In genomic region chr6:36793913-36794703, GRCh38 we compare ENCODE assay signal across 18 cellular contexts. TPM values are rescaled to one million over a fixed set of nuclear protein-coding genes. Genes with fewer than 3 reads are reported as not detected.
DNase-seq lines count a peak whose midpoint lies in the region; ATAC-seq and TF ChIP-seq lines count a peak whose summit lies in the region.
"Had no signal": no experiment of that assay in that cellular context is flagged by ENCODE, and none has a peak within 500 bp of the region (broad histone marks: within the 10 kb centered on the region; RNA-seq: fewer than 3 reads in every experiment).

No MANE protein-coding gene starts in this region.

- intact Hi-C loops in activated T-helper 1 cell treated with anti-CD3 and anti-CD28 coated beads, Interleukin-12 subunit alpha, Interleukin-12 subunit beta, Interleukin-2, Interleukin-4 antibody, amounts not matched to agents 30 ng/mL and 10 ng/mL and 1 ng/mL, durations not matched to agents 14 hours and 24 hours and 36 hours (cut with micrococcal nuclease), result no loop called here

- no peak overlapping the region for H3K4me3 Mint-ChIP-seq in neural progenitor cell
- no peak overlapping the region for H3K4me3 Mint-ChIP-seq in activated T-cell treated with anti-CD3 and anti-CD28 coated beads, Interleukin-2, amount 50 U/mL, for 24 hours
- no peak overlapping the region for H3K4me3 Mint-ChIP-seq in activated T-helper 1 cell treated with anti-CD3 and anti-CD28 coated beads, Interleukin-12 subunit alpha, Interleukin-12 subunit beta, Interleukin-2, Interleukin-4 antibody, amounts not matched to agents 30 ng/mL and 10 ng/mL and 1 ng/mL, durations not matched to agents 14 hours and 24 hours and 36 hours
- H3K4me3 Mint-ChIP-seq: activated CD8-positive, alpha-beta memory T cell treated with anti-CD3 and anti-CD28 coated beads, Interleukin-2, amount 10 ng/mL, durations not matched to agents 7 days and 5 days; natural killer cell had no signal

- H3K9ac ChIP-seq in neural progenitor cell, result no peak overlapping the region

- no peak for ATAC-seq in GM18520 (IDR thresholded peaks at IDR 0.05; ENCODE audit: unreplicated experiment)
- ATAC-seq: activated CD8-positive, alpha-beta memory T cell treated with anti-CD3 and anti-CD28 coated beads, Interleukin-2, amount 10 ng/mL, durations not matched to agents 7 days and 5 days; gastroesophageal sphincter; left lung; natural killer cell; PC-3 had no signal

- H3K27ac ChIP-seq in ectodermal cell (ENCODE audit: insufficient read depth, low read depth, low read length, poor library complexity, severe bottlenecking) (peak overlapping the region; percentile 51), neural progenitor cell (peak overlapping the region; percentile 70)
- H3K27ac ChIP-seq: cardiac muscle cell, gastroesophageal sphincter, left lung had no signal

- no peaks in the 10 kb centered on the region for H3K36me3 Mint-ChIP-seq in neural progenitor cell
- H3K36me3 Mint-ChIP-seq in activated T-cell treated with anti-CD3 and anti-CD28 coated beads, Interleukin-2, amount 50 U/mL, for 24 hours (ENCODE audit: low read depth), result no peaks in the 10 kb centered on the region
- no peaks in the 10 kb centered on the region for H3K36me3 Mint-ChIP-seq in activated T-helper 1 cell treated with anti-CD3 and anti-CD28 coated beads, Interleukin-12 subunit alpha, Interleukin-12 subunit beta, Interleukin-2, Interleukin-4 antibody, amounts not matched to agents 30 ng/mL and 10 ng/mL and 1 ng/mL, durations not matched to agents 14 hours and 24 hours and 36 hours (ENCODE audit: low read depth)
- H3K36me3 Mint-ChIP-seq: activated CD8-positive, alpha-beta memory T cell treated with anti-CD3 and anti-CD28 coated beads, Interleukin-2, amount 10 ng/mL, durations not matched to agents 7 days and 5 days; natural killer cell had no signal

- 47% methylated on average over 19 of the region's 19 CpGs for WGBS in ectodermal cell, 2 experiments

- peak overlapping the region; percentile 95 for H2AFZ ChIP-seq in neural progenitor cell (replicated peaks)

- H3K4me3 ChIP-seq in ectodermal cell (ENCODE audit: insufficient read depth, low read depth, low read length) (no peak overlapping the region), neural progenitor cell (no peak overlapping the region)
- H3K4me3 ChIP-seq: cardiac muscle cell, gastroesophageal sphincter, left lung had no signal

- H3K36me3 ChIP-seq in ectodermal cell (ENCODE audit: control insufficient read depth, insufficient read depth, low read length), result no peaks in the 10 kb centered on the region
- no peaks in the 10 kb centered on the region for H3K36me3 ChIP-seq in neural progenitor cell
- H3K36me3 ChIP-seq: cardiac muscle cell, gastroesophageal sphincter, left lung had no signal

- TF ChIP-seq CTCF in neural progenitor cell (IDR thresholded peaks at IDR 0.05), result no peak

- peaks cover 15% of the 10 kb centered on the region for H3F3A ChIP-seq in neural progenitor cell (ENCODE audit: low read depth)

- peak in 11 of 14 donors; percentile 13 to 85 (median 54) for DNase-seq in C1 segment of cervical spinal cord (lab: John Stamatoyannopoulos, UW)
- peak; percentile 50 for DNase-seq in NCI-H2227 treated with DMSO at 0.1 percent for 48 hours (lab: John Stamatoyannopoulos, UW)
- DNase-seq in neural progenitor cell (ENCODE audit: low spot score), result peak; percentile 47
- no peak for DNase-seq in activated T-cell treated with anti-CD3 and anti-CD28 coated beads, Interleukin-2, amount 50 U/mL, for 24 hours
- no peak for DNase-seq in activated T-helper 1 cell treated with anti-CD3 and anti-CD28 coated beads, Interleukin-12 subunit alpha, Interleukin-12 subunit beta, Interleukin-2, Interleukin-4 antibody, amounts not matched to agents 30 ng/mL and 10 ng/mL and 1 ng/mL, durations not matched to agents 14 hours and 24 hours and 36 hours (ENCODE audit: low spot score)
- DNase-seq in HuH-7.5 (ENCODE audit: low spot score), result no peak
- DNase-seq: ACHN; activated CD8-positive, alpha-beta memory T cell treated with anti-CD3 and anti-CD28 coated beads, Interleukin-2, amount 10 ng/mL, durations not matched to agents 7 days and 5 days; activated naive CD4-positive, alpha-beta T cell treated with anti-CD3 and anti-CD28 coated beads, Interleukin-2, amount 50 U/mL, for 16 hours; Caco-2; left lung; MV-4-11; natural killer cell; PC-3 had no signal

- H3K27me3 ChIP-seq in ectodermal cell (ENCODE audit: control insufficient read depth, insufficient read depth, low read length, poor library complexity, severe bottlenecking), result no peaks in the 10 kb centered on the region
- no peaks in the 10 kb centered on the region for H3K27me3 ChIP-seq in neural progenitor cell
- H3K27me3 ChIP-seq: cardiac muscle cell had no signal

- peak overlapping the region; percentile 57 for H3K27ac Mint-ChIP-seq in neural progenitor cell
- no peak overlapping the region for H3K27ac Mint-ChIP-seq in activated T-cell treated with anti-CD3 and anti-CD28 coated beads, Interleukin-2, amount 50 U/mL, for 24 hours
- no peak overlapping the region for H3K27ac Mint-ChIP-seq in activated T-helper 1 cell treated with anti-CD3 and anti-CD28 coated beads, Interleukin-12 subunit alpha, Interleukin-12 subunit beta, Interleukin-2, Interleukin-4 antibody, amounts not matched to agents 30 ng/mL and 10 ng/mL and 1 ng/mL, durations not matched to agents 14 hours and 24 hours and 36 hours
- H3K27ac Mint-ChIP-seq: activated CD8-positive, alpha-beta memory T cell treated with anti-CD3 and anti-CD28 coated beads, Interleukin-2, amount 10 ng/mL, durations not matched to agents 7 days and 5 days; natural killer cell had no signal

- H3K79me2 ChIP-seq in neural progenitor cell (ENCODE audit: low read depth), result no peaks in the 10 kb centered on the region

- H3K4me1 Mint-ChIP-seq in neural progenitor cell, result peaks cover 43% of the 10 kb centered on the region
- H3K4me1 Mint-ChIP-seq in activated T-cell treated with anti-CD3 and anti-CD28 coated beads, Interleukin-2, amount 50 U/mL, for 24 hours (ENCODE audit: low read depth), result peaks cover under 1% of the 10 kb centered on the region
- peaks cover 5% of the 10 kb centered on the region for H3K4me1 Mint-ChIP-seq in activated T-helper 1 cell treated with anti-CD3 and anti-CD28 coated beads, Interleukin-12 subunit alpha, Interleukin-12 subunit beta, Interleukin-2, Interleukin-4 antibody, amounts not matched to agents 30 ng/mL and 10 ng/mL and 1 ng/mL, durations not matched to agents 14 hours and 24 hours and 36 hours (ENCODE audit: low read depth)
- H3K4me1 Mint-ChIP-seq: activated CD8-positive, alpha-beta memory T cell treated with anti-CD3 and anti-CD28 coated beads, Interleukin-2, amount 10 ng/mL, durations not matched to agents 7 days and 5 days; natural killer cell had no signal

- H3K9me3 ChIP-seq in ectodermal cell (ENCODE audit: control insufficient read depth, low read length) (no peaks in the 10 kb centered on the region), neural progenitor cell (ENCODE audit: low read depth) (no peaks in the 10 kb centered on the region)
- H3K9me3 ChIP-seq: Caco-2, gastroesophageal sphincter, left lung had no signal

- no peaks in the 10 kb centered on the region for H4K20me1 ChIP-seq in neural progenitor cell (ENCODE audit: low read depth)

- H3K27me3 Mint-ChIP-seq in neural progenitor cell (ENCODE audit: insufficient read depth, low read depth), result peaks cover under 1% of the 10 kb centered on the region
- H3K27me3 Mint-ChIP-seq in activated T-cell treated with anti-CD3 and anti-CD28 coated beads, Interleukin-2, amount 50 U/mL, for 24 hours, result no peaks in the 10 kb centered on the region
- H3K27me3 Mint-ChIP-seq in activated T-helper 1 cell treated with anti-CD3 and anti-CD28 coated beads, Interleukin-12 subunit alpha, Interleukin-12 subunit beta, Interleukin-2, Interleukin-4 antibody, amounts not matched to agents 30 ng/mL and 10 ng/mL and 1 ng/mL, durations not matched to agents 14 hours and 24 hours and 36 hours (ENCODE audit: insufficient read depth), result peaks cover 31% of the 10 kb centered on the region

- H3K4me2 ChIP-seq in neural progenitor cell, result peak overlapping the region; percentile 34

- H3K4me1 ChIP-seq in ectodermal cell (ENCODE audit: control insufficient read depth, insufficient read depth, low read length) (peaks cover 20% of the 10 kb centered on the region), neural progenitor cell (peaks cover 22% of the 10 kb centered on the region)
- H3K4me1 ChIP-seq: Caco-2, gastroesophageal sphincter, left lung had no signal

- H3K9me3 Mint-ChIP-seq in neural progenitor cell, result no peaks in the 10 kb centered on the region
- no peaks in the 10 kb centered on the region for H3K9me3 Mint-ChIP-seq in activated T-cell treated with anti-CD3 and anti-CD28 coated beads, Interleukin-2, amount 50 U/mL, for 24 hours
- H3K9me3 Mint-ChIP-seq in activated T-helper 1 cell treated with anti-CD3 and anti-CD28 coated beads, Interleukin-12 subunit alpha, Interleukin-12 subunit beta, Interleukin-2, Interleukin-4 antibody, amounts not matched to agents 30 ng/mL and 10 ng/mL and 1 ng/mL, durations not matched to agents 14 hours and 24 hours and 36 hours, result no peaks in the 10 kb centered on the region
- H3K9me3 Mint-ChIP-seq: natural killer cell had no signal

RNA-seq across cellular contexts. Expression of gene CPNE5, which starts 45.1 kb away (rescaled TPM):
- 0.61 TPM for polyA plus RNA-seq in ectodermal cell (2013, experiment 1 of 4)
- 0.48 TPM for polyA plus RNA-seq in ectodermal cell (2013, experiment 2 of 4)
- 0.80 TPM for polyA plus RNA-seq in ectodermal cell (2013, experiment 3 of 4)
- polyA plus RNA-seq in ectodermal cell (2013, experiment 4 of 4), result 0.49 TPM
- 0.56 TPM in 1 of 2 replicates, not detected in the other for total RNA-seq in neural progenitor cell (ENCODE audit: low replicate concordance)
- 0.54 and 0.61 TPM in 2 replicates for total RNA-seq in activated T-helper 1 cell treated with anti-CD3 and anti-CD28 coated beads, Interleukin-12 subunit alpha, Interleukin-12 subunit beta, Interleukin-2, Interleukin-4 antibody, amounts not matched to agents 30 ng/mL and 10 ng/mL and 1 ng/mL, durations not matched to agents 14 hours and 24 hours and 36 hours
- total RNA-seq: Caco-2, PC-3 had no signal

Comparison
In these comparisons a context has a peak if more than half of its experiments do, and no peak if none do; other contexts are left out.
1. DNase-seq: peak in C1 segment of cervical spinal cord (11 of 14), NCI-H2227 treated with DMSO at 0.1 percent for 48 hours (single experiment) and neural progenitor cell (single experiment); none in activated T-cell treated with anti-CD3 and anti-CD28 coated beads, Interleukin-2, amount 50 U/mL, for 24 hours (single experiment), activated T-helper 1 cell treated with anti-CD3 and anti-CD28 coated beads, Interleukin-12 subunit alpha, Interleukin-12 subunit beta, Interleukin-2, Interleukin-4 antibody, amounts not matched to agents 30 ng/mL and 10 ng/mL and 1 ng/mL, durations not matched to agents 14 hours and 24 hours and 36 hours (single experiment) and HuH-7.5 (single experiment).